Comparison of ENCODE assay signal across 8 cellular contexts in the genomic region with DNA sequence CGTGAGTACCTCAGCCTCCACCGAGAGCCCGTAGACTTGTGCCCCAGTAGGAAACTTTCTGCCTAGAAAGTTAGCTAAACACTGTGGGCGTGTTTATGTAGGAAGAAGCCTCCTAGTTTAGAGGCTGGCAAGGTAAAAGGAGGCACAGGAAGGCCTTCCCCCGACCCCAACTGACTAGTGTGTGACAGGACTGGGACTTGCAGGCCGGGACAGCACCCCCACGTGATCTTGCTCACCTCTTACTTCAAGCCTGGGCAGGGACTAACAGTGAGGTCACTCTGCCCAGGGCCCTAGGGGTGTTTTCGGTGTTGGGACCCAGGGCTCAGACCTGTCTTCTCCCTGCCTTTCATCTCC. TPM values are rescaled to one million over a fixed set of nuclear protein-coding genes. Genes with fewer than 3 reads are reported as not detected.
DNase-seq lines count a peak whose midpoint lies in the region; ATAC-seq lines count a peak whose summit lies in the region.

No MANE protein-coding gene starts in this region.

- no peaks in the 10 kb centered on the region for H3K27me3 Mint-ChIP-seq in activated CD8-positive, alpha-beta memory T cell treated with anti-CD3 and anti-CD28 coated beads, Interleukin-2, amount 10 ng/mL, durations not matched to agents 7 days and 5 days
- no peaks in the 10 kb centered on the region for H3K27me3 Mint-ChIP-seq in activated CD8-positive, alpha-beta T cell treated with anti-CD3 and anti-CD28 coated beads, Interleukin-2, amount 10 ng/mL, durations not matched to agents 7 days and 5 days (ENCODE audit: low read depth)
- no peaks in the 10 kb centered on the region for H3K27me3 Mint-ChIP-seq in stimulated activated naive CD8-positive, alpha-beta T cell treated with anti-CD3 and anti-CD28 coated beads, Interleukin-15, amount 100 ng/mL, for 72 hours

- H3K4me1 ChIP-seq in iPS-15b (ENCODE audit: control insufficient read depth, insufficient read depth, low read length), result peaks cover 7% of the 10 kb centered on the region

- peaks cover 6% of the 10 kb centered on the region for H3K27me3 ChIP-seq in iPS-15b (ENCODE audit: control insufficient read depth, insufficient read depth, low read length)

- peak overlapping the region; percentile 65 for H3K9ac ChIP-seq in iPS-15b (ENCODE audit: low read depth, low read length)

- peak overlapping the region; percentile 98 for H3K27ac Mint-ChIP-seq in activated CD8-positive, alpha-beta memory T cell treated with anti-CD3 and anti-CD28 coated beads, Interleukin-2, amount 10 ng/mL, durations not matched to agents 7 days and 5 days
- H3K27ac Mint-ChIP-seq in activated CD8-positive, alpha-beta T cell treated with anti-CD3 and anti-CD28 coated beads, Interleukin-2, amount 10 ng/mL, durations not matched to agents 7 days and 5 days, result peak overlapping the region; percentile 96
- H3K27ac Mint-ChIP-seq in stimulated activated naive CD8-positive, alpha-beta T cell treated with anti-CD3 and anti-CD28 coated beads, Interleukin-15, amount 100 ng/mL, for 72 hours, result peak overlapping the region; percentile 98 to 100

- no peaks in the 10 kb centered on the region for H3K9me3 Mint-ChIP-seq in activated CD8-positive, alpha-beta memory T cell treated with anti-CD3 and anti-CD28 coated beads, Interleukin-2, amount 10 ng/mL, durations not matched to agents 7 days and 5 days (ENCODE audit: low read depth)
- no peaks in the 10 kb centered on the region for H3K9me3 Mint-ChIP-seq in activated CD8-positive, alpha-beta T cell treated with anti-CD3 and anti-CD28 coated beads, Interleukin-2, amount 10 ng/mL, durations not matched to agents 7 days and 5 days (ENCODE audit: insufficient read depth)
- no peaks in the 10 kb centered on the region for H3K9me3 Mint-ChIP-seq in stimulated activated naive CD8-positive, alpha-beta T cell treated with anti-CD3 and anti-CD28 coated beads, Interleukin-15, amount 100 ng/mL, for 72 hours

- DNase-seq in activated CD8-positive, alpha-beta memory T cell treated with anti-CD3 and anti-CD28 coated beads, Interleukin-2, amount 10 ng/mL, durations not matched to agents 7 days and 5 days, result no peak
- no peak for DNase-seq in activated CD8-positive, alpha-beta memory T cell treated with anti-CD3 and anti-CD28 coated beads, Interleukin-2, amount 50 U/mL, for 48 hours
- DNase-seq in activated CD8-positive, alpha-beta T cell treated with anti-CD3 and anti-CD28 coated beads, Interleukin-2, amount 10 ng/mL, durations not matched to agents 7 days and 5 days, result no peak
- no peak for DNase-seq in stimulated activated naive CD8-positive, alpha-beta T cell treated with anti-CD3 and anti-CD28 coated beads, Interleukin-15, amount 100 ng/mL, for 72 hours
- no peak for DNase-seq in hypothalamus (lab: John Stamatoyannopoulos, UW)
- DNase-seq in nucleus accumbens (lab: John Stamatoyannopoulos, UW), result no peak

- peak; percentile 10 for ATAC-seq in activated CD8-positive, alpha-beta memory T cell treated with anti-CD3 and anti-CD28 coated beads, Interleukin-2, amount 10 ng/mL, durations not matched to agents 7 days and 5 days
- peak; percentile 0 for ATAC-seq in HG03103 (IDR thresholded peaks at IDR 0.05; ENCODE audit: low read depth, unreplicated experiment)
- no peak for ATAC-seq in activated CD8-positive, alpha-beta T cell treated with anti-CD3 and anti-CD28 coated beads, Interleukin-2, amount 10 ng/mL, durations not matched to agents 7 days and 5 days
- peak; percentile 15 for ATAC-seq in stimulated activated naive CD8-positive, alpha-beta T cell treated with anti-CD3 and anti-CD28 coated beads, Interleukin-15, amount 100 ng/mL, for 72 hours

- CTCF ChIA-PET in activated CD8-positive, alpha-beta memory T cell treated with anti-CD3 and anti-CD28 coated beads, Interleukin-2, amount 10 ng/mL, durations not matched to agents 7 days and 5 days (lab: Charles Lee), result interaction anchor here (1.0 to 7.6 kb wide), 6 partner anchors 10 to 126 kb away, joined by 3 to 69 read pairs (median 30); no protein-coding TSS in a partner anchor
- CTCF ChIA-PET in activated CD8-positive, alpha-beta T cell treated with anti-CD3 and anti-CD28 coated beads, Interleukin-2, amount 10 ng/mL, durations not matched to agents 7 days and 5 days (lab: Charles Lee), result interaction anchor here (1.0 to 6.7 kb wide), 6 partner anchors 9 to 145 kb away, joined by 3 to 49 read pairs (median 14); a partner anchor contains a TSS

- H3K9me3 ChIP-seq in iPS-15b (ENCODE audit: control insufficient read depth, insufficient read depth, low read length), result no peaks in the 10 kb centered on the region

- H3K4me3 Mint-ChIP-seq in activated CD8-positive, alpha-beta memory T cell treated with anti-CD3 and anti-CD28 coated beads, Interleukin-2, amount 10 ng/mL, durations not matched to agents 7 days and 5 days, result peak overlapping the region; percentile 95
- H3K4me3 Mint-ChIP-seq in activated CD8-positive, alpha-beta T cell treated with anti-CD3 and anti-CD28 coated beads, Interleukin-2, amount 10 ng/mL, durations not matched to agents 7 days and 5 days, result peak overlapping the region; percentile 90
- peak overlapping the region; percentile 91 to 97 for H3K4me3 Mint-ChIP-seq in stimulated activated naive CD8-positive, alpha-beta T cell treated with anti-CD3 and anti-CD28 coated beads, Interleukin-15, amount 100 ng/mL, for 72 hours

- H3K36me3 ChIP-seq in iPS-15b (ENCODE audit: control insufficient read depth, insufficient read depth, low read length), result peaks cover 13% of the 10 kb centered on the region

- POLR2A ChIA-PET in activated CD8-positive, alpha-beta T cell treated with anti-CD3 and anti-CD28 coated beads, Interleukin-2, amount 10 ng/mL, durations not matched to agents 7 days and 5 days (lab: Charles Lee), result interaction anchor here (1.1 to 3.8 kb wide), 11 partner anchors 8 to 127 kb away, joined by 3 to 33 read pairs (median 6); a partner anchor contains a TSS

- H3K4me3 ChIP-seq in iPS-15b (ENCODE audit: low read depth, low read length), result peak overlapping the region; percentile 86

- peaks cover 36% of the 10 kb centered on the region for H3K4me1 Mint-ChIP-seq in activated CD8-positive, alpha-beta memory T cell treated with anti-CD3 and anti-CD28 coated beads, Interleukin-2, amount 10 ng/mL, durations not matched to agents 7 days and 5 days
- H3K4me1 Mint-ChIP-seq in activated CD8-positive, alpha-beta T cell treated with anti-CD3 and anti-CD28 coated beads, Interleukin-2, amount 10 ng/mL, durations not matched to agents 7 days and 5 days (ENCODE audit: low read depth), result peaks cover 38% of the 10 kb centered on the region
- peaks cover 55% of the 10 kb centered on the region for H3K4me1 Mint-ChIP-seq in stimulated activated naive CD8-positive, alpha-beta T cell treated with anti-CD3 and anti-CD28 coated beads, Interleukin-15, amount 100 ng/mL, for 72 hours

- peaks cover 20% of the 10 kb centered on the region for H3K36me3 Mint-ChIP-seq in activated CD8-positive, alpha-beta memory T cell treated with anti-CD3 and anti-CD28 coated beads, Interleukin-2, amount 10 ng/mL, durations not matched to agents 7 days and 5 days
- H3K36me3 Mint-ChIP-seq in activated CD8-positive, alpha-beta T cell treated with anti-CD3 and anti-CD28 coated beads, Interleukin-2, amount 10 ng/mL, durations not matched to agents 7 days and 5 days (ENCODE audit: low read depth), result peaks cover 34% of the 10 kb centered on the region

RNA-seq across cellular contexts. Expression of a gene that starts 0.4 kb away (rescaled TPM):
- 100 to 1,000 TPM; 479 to 513 TPM for total RNA-seq in activated CD8-positive, alpha-beta memory T cell treated with anti-CD3 and anti-CD28 coated beads, Interleukin-2, amount 10 ng/mL, durations not matched to agents 7 days and 5 days
- 100 to 1,000 TPM; 476 to 510 TPM for total RNA-seq in activated CD8-positive, alpha-beta T cell treated with anti-CD3 and anti-CD28 coated beads, Interleukin-2, amount 10 ng/mL, durations not matched to agents 7 days and 5 days

RNA-seq across cellular contexts. Expression of a gene that starts 19.7 kb away (rescaled TPM):
- total RNA-seq in activated CD8-positive, alpha-beta memory T cell treated with anti-CD3 and anti-CD28 coated beads, Interleukin-2, amount 10 ng/mL, durations not matched to agents 7 days and 5 days, result not detected
- not detected for total RNA-seq in activated CD8-positive, alpha-beta T cell treated with anti-CD3 and anti-CD28 coated beads, Interleukin-2, amount 10 ng/mL, durations not matched to agents 7 days and 5 days

RNA-seq across cellular contexts. Expression of a gene that starts 25.7 kb away (rescaled TPM):
- 1 to 10 TPM; 1.3 to 1.6 TPM for total RNA-seq in activated CD8-positive, alpha-beta memory T cell treated with anti-CD3 and anti-CD28 coated beads, Interleukin-2, amount 10 ng/mL, durations not matched to agents 7 days and 5 days
- under 1 TPM; 0.34 to 0.79 TPM for total RNA-seq in activated CD8-positive, alpha-beta T cell treated with anti-CD3 and anti-CD28 coated beads, Interleukin-2, amount 10 ng/mL, durations not matched to agents 7 days and 5 days

RNA-seq across cellular contexts. Expression of a gene that starts 28.3 kb away (rescaled TPM):
- total RNA-seq in activated CD8-positive, alpha-beta memory T cell treated with anti-CD3 and anti-CD28 coated beads, Interleukin-2, amount 10 ng/mL, durations not matched to agents 7 days and 5 days, result not detected
- total RNA-seq in activated CD8-positive, alpha-beta T cell treated with anti-CD3 and anti-CD28 coated beads, Interleukin-2, amount 10 ng/mL, durations not matched to agents 7 days and 5 days, result not detected
